In genomic region chr12:31471061-31471460, GRCh38 we compare ENCODE assay signal across 25 cellular contexts.
"Had no signal": no experiment of that assay in that cellular context is flagged by ENCODE, and none has a peak within 500 bp of the region (broad histone marks: within the 10 kb centered on the region; RNA-seq: fewer than 3 reads in every experiment).

No MANE protein-coding gene starts in this region.

- DNase-seq: activated CD4-positive, alpha-beta memory T cell treated with anti-CD3 and anti-CD28 coated beads for 36 hours; activated CD4-positive, alpha-beta T cell treated with anti-CD3 and anti-CD28 coated beads, Interleukin-2, amount 10 ng/mL, durations not matched to agents 24 days and 14 days; activated CD4-positive, CD25-positive, alpha-beta regulatory T cell treated with anti-CD3 and anti-CD28 coated beads, Interleukin-2, amount 50 U/mL, for 72 hours; activated CD8-positive, alpha-beta memory T cell treated with anti-CD3 and anti-CD28 coated beads, Interleukin-2, amount 50 U/mL, for 4 hours; activated gamma-delta T cell; activated naive CD4-positive, alpha-beta T cell treated with anti-CD3 and anti-CD28 coated beads, Interleukin-2, amount 10 ng/mL, durations not matched to agents 7 days and 5 days; activated naive CD8-positive, alpha-beta T cell treated with anti-CD3 and anti-CD28 coated beads, Interleukin-2, amount 10 ng/mL, durations not matched to agents 7 days and 5 days; activated T-cell treated with anti-CD3 and anti-CD28 coated beads, Interleukin-2, amount 50 U/mL, for 24 hours; cortex of kidney; head of caudate nucleus; hippocampal formation; kidney glomerular epithelial cell; left lung; lower lobe of right lung; mucosa of descending colon; naive B cell; ovary; psoas muscle; stimulated activated CD4-positive, alpha-beta T cell treated with anti-CD3 and anti-CD28 coated beads, Interleukin-1b, Interleukin-23, amount 100 ng/mL, for 48 hours; stimulated activated CD4-positive, alpha-beta T cell treated with anti-CD3 and anti-CD28 coated beads, Interleukin-4, amount 100 ng/mL, for 4 hours; stimulated activated CD8-positive, alpha-beta memory T cell treated with anti-CD3 and anti-CD28 coated beads, Interleukin-4, amount 100 ng/mL, for 48 hours; stimulated activated naive CD8-positive, alpha-beta T cell treated with anti-CD3 and anti-CD28 coated beads, Interleukin-15, amount 100 ng/mL, for 72 hours; substantia nigra; T-helper 2 cell; upper lobe of right lung had no signal
